15 cellular contexts compared by ENCODE assay signal in genomic region chr13:89846890-89847585, GRCh38.
A peak's percentile ranks its signal among the peaks of the same experiment; 100 is the strongest.
DNase-seq lines count a peak whose midpoint lies in the region; ATAC-seq and TF ChIP-seq lines count a peak whose summit lies in the region.
"Had no signal": no experiment of that assay in that cellular context is flagged by ENCODE, and none has a peak within 500 bp of the region (broad histone marks: within the 10 kb centered on the region; RNA-seq: fewer than 3 reads in every experiment).

No MANE protein-coding gene starts in this region.

- in situ Hi-C loops in ACHN (cut with HindIII; ENCODE audit: low pct_ligation_motif_present, low pct_unique_long_range_greater_than_20kb, low sequenced_read_pairs): no loop called here

- H3K9me2 ChIP-seq in PC-3 (replicated peaks; ENCODE audit: low read length) (no peaks in the 10 kb centered on the region), hepatocyte (replicated peaks; ENCODE audit: insufficient read depth) (no peaks in the 10 kb centered on the region)

- no peaks in the 10 kb centered on the region for H3F3A ChIP-seq in PC-3 (ENCODE audit: low read length, unreplicated experiment)

- peak; percentile 50 for DNase-seq in PC-3
- DNase-seq in cardiac fibroblast (ENCODE audit: low read depth in 2 of 2): peak; percentile 25 to 44
- peak; percentile 25 for DNase-seq in iris pigment epithelial cell (ENCODE audit: low read depth)
- no peak for DNase-seq in amniotic stem cell (lab: John Stamatoyannopoulos, UW)
- DNase-seq in head of caudate nucleus: no peak
- DNase-seq in hepatocyte (ENCODE audit: low spot score): no peak
- DNase-seq in ACHN: no peak
- DNase-seq: DMS 273 treated with DMSO at 0.1 percent for 48 hours, KG1, NCI-H1092 treated with DMSO at 0.1 percent for 48 hours, NCI-H187, NCI-H446, PC-9 had no signal

- no peak overlapping the region for H3K27ac ChIP-seq in PC-3 (ENCODE audit: low read length)
- H3K27ac ChIP-seq in hepatocyte: no peak overlapping the region
- H3K27ac ChIP-seq: BLaER1 treated with 17β-estradiol and CSF1 and Interleukin-3, amounts not matched to agents 10 nM and 100 nM; HL-60; PC-9 had no signal

- intact Hi-C loops in PC-3 (cut with micrococcal nuclease) (no loop called here), head of caudate nucleus (cut with DNase I) (no loop called here)

- ATAC-seq in PC-3: peak; percentile 65

- CTCF ChIA-PET in PC-3 (lab: Charles Lee): no interaction called here

- no peak overlapping the region for H2AFZ ChIP-seq in PC-3 (ENCODE audit: low read length)
- H2AFZ ChIP-seq in hepatocyte: no peak overlapping the region
- H2AFZ ChIP-seq: PC-9 had no signal

- TF ChIP-seq CTCF in PC-3 (conservative IDR thresholded peaks at IDR 0.05; ENCODE audit: low read depth, low read length) (no peak), cardiac fibroblast (IDR thresholded peaks at IDR 0.05; ENCODE audit: low read depth, low read length) (no peak), hepatocyte (IDR thresholded peaks at IDR 0.05; ENCODE audit: poor library complexity) (no peak)

- POLR2A ChIA-PET in PC-3 (lab: Charles Lee; ENCODE audit: unreplicated experiment): no interaction called here

- H3K27me3 ChIP-seq in PC-3 (ENCODE audit: low read length) (no peaks in the 10 kb centered on the region), hepatocyte (no peaks in the 10 kb centered on the region)
- H3K27me3 ChIP-seq: BLaER1 treated with 17β-estradiol and CSF1 and Interleukin-3, amounts not matched to agents 10 nM and 100 nM had no signal

- H4K20me1 ChIP-seq in PC-3 (ENCODE audit: low read length) (no peaks in the 10 kb centered on the region), hepatocyte (ENCODE audit: insufficient read depth, poor library complexity, severe bottlenecking) (no peaks in the 10 kb centered on the region)
- H4K20me1 ChIP-seq: BLaER1 treated with 17β-estradiol and CSF1 and Interleukin-3, amounts not matched to agents 10 nM and 100 nM had no signal

- H3K9me3 ChIP-seq in PC-3 (ENCODE audit: low read length) (no peaks in the 10 kb centered on the region), hepatocyte (ENCODE audit: low read depth) (no peaks in the 10 kb centered on the region)

- H3K36me3 ChIP-seq in PC-3 (ENCODE audit: low read depth, low read length): no peaks in the 10 kb centered on the region
- H3K36me3 ChIP-seq in hepatocyte (replicated peaks; ENCODE audit: insufficient read depth, low read depth): no peaks in the 10 kb centered on the region
- H3K36me3 ChIP-seq: BLaER1 treated with 17β-estradiol and CSF1 and Interleukin-3, amounts not matched to agents 10 nM and 100 nM had no signal

- no peak overlapping the region for H3K4me3 ChIP-seq in PC-3 (ENCODE audit: low read length)
- no peak overlapping the region for H3K4me3 ChIP-seq in cardiac fibroblast (replicated peaks in 1 of 2; ENCODE audit: low read depth in 2 of 2, low read length in 2 of 2)
- no peak overlapping the region for H3K4me3 ChIP-seq in hepatocyte
- H3K4me3 ChIP-seq: BLaER1 treated with 17β-estradiol and CSF1 and Interleukin-3, amounts not matched to agents 10 nM and 100 nM; PC-9 had no signal

- no TSS peak for BruUV-seq in PC-3 (replicated peaks; lab: Mats Ljungman, UMichigan)

- peaks cover 7% of the 10 kb centered on the region; the same call in 1 of the 2 replicates for H3K4me1 ChIP-seq in PC-3 (ENCODE audit: insufficient read depth, low read length)
- H3K4me1 ChIP-seq in hepatocyte (ENCODE audit: insufficient read depth): no peaks in the 10 kb centered on the region
- H3K4me1 ChIP-seq: BLaER1 treated with 17β-estradiol and CSF1 and Interleukin-3, amounts not matched to agents 10 nM and 100 nM had no signal

- no peaks in the 10 kb centered on the region for H3K79me2 ChIP-seq in PC-3 (ENCODE audit: low read length)
- no peaks in the 10 kb centered on the region for H3K79me2 ChIP-seq in hepatocyte

- no peak overlapping the region for H3K9ac ChIP-seq in PC-3 (ENCODE audit: low read length)
- H3K9ac ChIP-seq: BLaER1 treated with 17β-estradiol and CSF1 and Interleukin-3, amounts not matched to agents 10 nM and 100 nM had no signal

- 79% methylated on average over 5 of the region's 5 CpGs for WGBS in hepatocyte (ENCODE audit: low lambda C conversion rate, missing lambda C conversion rate)

- H3K4me2 ChIP-seq in PC-3 (ENCODE audit: low read length): no peak overlapping the region
- no peak overlapping the region for H3K4me2 ChIP-seq in hepatocyte
- H3K4me2 ChIP-seq: BLaER1 treated with 17β-estradiol and CSF1 and Interleukin-3, amounts not matched to agents 10 nM and 100 nM; PC-9 had no signal

Comparison
In these comparisons a context has a peak if more than half of its experiments do, and no peak if none do; other contexts are left out.
1. DNase-seq: peak in PC-3 (single experiment), cardiac fibroblast (2 of 2) and iris pigment epithelial cell (single experiment); none in amniotic stem cell (single experiment), head of caudate nucleus (0 of 42), hepatocyte (single experiment) and ACHN (single experiment).